Comparison of ENCODE assay signal across 1 cellular context in genomic region chr14:39492267-39492666, GRCh38.
TF ChIP-seq lines count a peak whose summit lies in the region.

No MANE protein-coding gene starts in this region.

TF ChIP-seq in GM23338, 12 proteins besides CTCF, POLR2A, EP300 and RAD21 (continued from another document):
- TF ChIP-seq ZNF462 (CRISPR knock-in tag; IDR thresholded peaks at IDR 0.05) (no peak), ZNF114 (CRISPR knock-in tag; IDR thresholded peaks at IDR 0.05) (no peak), REST (IDR thresholded peaks at IDR 0.05; ENCODE audit: unreplicated experiment) (no peak), CREB1 (CRISPR knock-in tag; IDR thresholded peaks at IDR 0.05; ENCODE audit: low read depth) (no peak), NANOG (IDR thresholded peaks at IDR 0.05; ENCODE audit: borderline replicate concordance) (no peak)
